In the genomic region with DNA sequence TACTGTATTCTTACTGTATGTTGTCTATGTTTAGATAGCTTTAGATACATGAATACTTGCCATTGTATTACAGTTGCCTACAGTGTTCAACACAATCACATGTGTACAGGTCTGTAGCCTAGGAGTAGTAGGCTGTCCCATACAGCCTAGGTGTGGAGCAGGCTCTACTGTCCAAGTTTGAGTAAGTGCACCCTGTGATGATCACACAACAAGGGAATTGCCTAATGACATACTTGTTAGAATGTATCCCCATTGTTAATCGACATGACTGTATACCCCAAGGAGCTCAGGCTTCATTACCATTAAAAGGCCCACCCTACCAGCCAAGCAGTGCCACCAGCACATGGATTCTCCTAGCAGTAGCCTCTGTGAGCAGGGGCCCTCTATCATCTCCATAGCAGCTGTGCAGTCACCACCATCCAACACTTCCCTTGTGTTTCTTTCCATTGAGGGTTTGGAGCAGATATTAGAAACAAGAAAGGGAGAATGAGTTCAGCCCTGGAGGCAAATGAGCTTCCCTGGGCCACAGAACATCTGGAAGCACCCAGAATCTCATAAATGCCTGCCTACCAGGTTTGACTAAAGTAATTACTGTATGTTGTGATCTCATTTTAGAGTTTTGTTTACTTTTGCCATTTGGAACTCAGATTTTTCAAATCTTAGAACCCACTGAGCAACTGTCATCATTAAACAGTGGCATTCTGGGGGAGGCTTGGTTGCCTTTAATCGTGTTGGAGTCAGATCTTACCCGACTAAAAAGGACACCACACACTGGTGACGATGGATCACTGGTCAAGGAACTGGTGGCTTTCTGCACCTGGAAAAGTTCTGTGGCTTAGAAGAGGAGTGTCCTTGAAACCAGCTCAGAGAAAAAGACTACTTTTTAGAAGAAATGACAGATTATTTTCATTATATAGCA, we compare ENCODE assay signal across 23 cellular contexts.
A peak's percentile ranks its signal among the peaks of the same experiment; 100 is the strongest.
DNase-seq lines count a peak whose midpoint lies in the region; FAIRE-seq and TF ChIP-seq lines count a peak whose summit lies in the region.
"Had no signal": no experiment of that assay in that cellular context is flagged by ENCODE, and none has a peak within 500 bp of the region (broad histone marks: within the 10 kb centered on the region; RNA-seq: fewer than 3 reads in every experiment).

No MANE protein-coding gene starts in this region.

- H3K79me2 ChIP-seq in fibroblast of lung (ENCODE audit: control insufficient read depth, insufficient read depth, low read length): no peaks in the 10 kb centered on the region
- H3K79me2 ChIP-seq: parathyroid adenoma had no signal

- peaks cover 5% of the 10 kb centered on the region for H3K9me3 ChIP-seq in adipocyte (ENCODE audit: control insufficient read depth, low read length)
- H3K9me3 ChIP-seq in fibroblast of lung (ENCODE audit: control insufficient read depth, insufficient read depth, low read depth, low read length): no peaks in the 10 kb centered on the region
- 0 out of 2 replicates have a peak, but pooled peaks cover 7% of the 10 kb centered on the region for H3K9me3 ChIP-seq in HAP-1
- H3K9me3 ChIP-seq: gastrocnemius medialis, left lung had no signal

- H3K4me1 ChIP-seq in adipocyte (ENCODE audit: control insufficient read depth, insufficient read depth, low read length) (peaks cover 12% of the 10 kb centered on the region), fibroblast of lung (ENCODE audit: control insufficient read depth, extremely low read depth, insufficient read depth, low read length) (no peaks in the 10 kb centered on the region), HAP-1 (peaks cover 8% of the 10 kb centered on the region)
- H3K4me1 ChIP-seq: gastrocnemius medialis, left lung, parathyroid adenoma had no signal

- H3K9ac ChIP-seq in adipocyte (ENCODE audit: low read length): no peak overlapping the region
- H3K9ac ChIP-seq in fibroblast of lung (ENCODE audit: insufficient read depth, low read length): no peak overlapping the region
- H3K9ac ChIP-seq: parathyroid adenoma had no signal

- H3K4me2 ChIP-seq in fibroblast of lung (ENCODE audit: extremely low read depth, insufficient read depth, low read length): peak overlapping the region; percentile 11
- H3K4me2 ChIP-seq: PC-9 had no signal

- no peak for TF ChIP-seq CTCF in fibroblast of lung (conservative IDR thresholded peaks at IDR 0.05 in 1 of 2, IDR thresholded peaks at IDR 0.05 in 1 of 2; ENCODE audit: low read depth in 1 of 2, low read length in 2 of 2)

- H3K27ac ChIP-seq in fibroblast of lung (ENCODE audit: insufficient read depth, low read length) (no peak overlapping the region), temporal lobe (ENCODE audit: low read depth, low read length) (peak overlapping the region; percentile 96)
- H3K27ac ChIP-seq: gastrocnemius medialis, left lung, parathyroid adenoma, PC-9 had no signal

- no peak overlapping the region for H2AFZ ChIP-seq in fibroblast of lung (ENCODE audit: low read length)
- H2AFZ ChIP-seq: parathyroid adenoma, PC-9 had no signal

- H3K4me3 ChIP-seq in adipocyte (ENCODE audit: low read length) (no peak overlapping the region), fibroblast of lung (replicated peaks in 1 of 4; ENCODE audit: control extremely low read depth in 1 of 4, insufficient read depth in 1 of 4, low read depth in 3 of 4, low read length in 4 of 4) (no peak overlapping the region), HAP-1 (no peak overlapping the region)
- H3K4me3 ChIP-seq: gastrocnemius medialis, left lung, PC-9 had no signal

- DNase-seq in H54 (ENCODE audit: insufficient read length, low spot score): no peak
- DNase-seq in adipocyte (ENCODE audit: low read depth): peak; percentile 23
- DNase-seq in fibroblast of lung (ENCODE audit: low read depth in 2 of 2): peak in 1 of 2 donors; percentile 38
- no peak for DNase-seq in GM19240 (ENCODE audit: insufficient read length, low spot score)
- DNase-seq in HAP-1 (ENCODE audit: low spot score in 2 of 2): no peak
- DNase-seq in RKO (ENCODE audit: low spot score): no peak
- DNase-seq: activated CD4-positive, alpha-beta memory T cell treated with anti-CD3 and anti-CD28 coated beads for 36 hours; activated T-cell treated with anti-CD3 and anti-CD28 coated beads, Interleukin-2, amount 50 U/mL, for 4 hours; central memory CD4-positive, alpha-beta T cell; effector memory CD8-positive, alpha-beta T cell; gastrocnemius medialis; Karpas-422; left lung; NCI-H1417; NCI-H2171; NCI-H774; PC-9; stimulated activated CD4-positive, alpha-beta T cell treated with anti-CD3 and anti-CD28 coated beads, Interleukin-4, amount 100 ng/mL, for 24 hours had no signal

- in situ Hi-C loops in HAP-1 (cut with MboI; ENCODE audit: low sequenced_read_pairs): no loop called here

- FAIRE-seq in H54 (lab: Jason Lieb, UNC): peak; percentile 6
- FAIRE-seq: D721Med, H1, TTC549 had no signal

- H4K20me1 ChIP-seq in fibroblast of lung (ENCODE audit: control insufficient read depth, extremely low read depth, insufficient read depth, low read length): no peaks in the 10 kb centered on the region

- no peak for TF ChIP-seq POLR2A in H54 (IDR thresholded peaks at IDR 0.05; ENCODE audit: low read depth, low read length)

- no peaks in the 10 kb centered on the region for H3K27me3 ChIP-seq in adipocyte (replicated peaks; ENCODE audit: control insufficient read depth, insufficient read depth, low read length)
- H3K27me3 ChIP-seq in fibroblast of lung (ENCODE audit: control insufficient read depth, insufficient read depth, low read length): no peaks in the 10 kb centered on the region
- no peaks in the 10 kb centered on the region for H3K27me3 ChIP-seq in HAP-1 (ENCODE audit: low read depth)
- H3K27me3 ChIP-seq: gastrocnemius medialis, left lung had no signal

- H3K36me3 ChIP-seq in adipocyte (ENCODE audit: control insufficient read depth, insufficient read depth, low read length, severe bottlenecking) (peaks cover 30% of the 10 kb centered on the region), fibroblast of lung (ENCODE audit: control insufficient read depth, insufficient read depth, low read length) (no peaks in the 10 kb centered on the region), HAP-1 (replicated peaks) (peaks cover 8% of the 10 kb centered on the region)
